In genomic region chr20:63124092-63124781, GRCh38 we compare ENCODE assay signal across 13 cellular contexts.
DNase-seq lines count a peak whose midpoint lies in the region; ATAC-seq and TF ChIP-seq lines count a peak whose summit lies in the region.
"Had no signal": no experiment of that assay in that cellular context is flagged by ENCODE, and none has a peak within 500 bp of the region (broad histone marks: within the 10 kb centered on the region; RNA-seq: fewer than 3 reads in every experiment).

No MANE protein-coding gene starts in this region.

- H3K9me3 Mint-ChIP-seq in endodermal cell = no peaks in the 10 kb centered on the region
- H3K9me3 Mint-ChIP-seq: activated B cell treated with CpG ODN at 0.5 μM for 24 hours; central memory CD8-positive, alpha-beta T cell had no signal

- H3K27me3 Mint-ChIP-seq in endodermal cell (ENCODE audit: insufficient read depth) = no peaks in the 10 kb centered on the region

- no peak overlapping the region for H3K27ac Mint-ChIP-seq in endodermal cell
- H3K27ac Mint-ChIP-seq: activated B cell treated with CpG ODN at 0.5 μM for 24 hours had no signal

- H3K4me1 Mint-ChIP-seq in endodermal cell = no peaks in the 10 kb centered on the region
- H3K4me1 Mint-ChIP-seq: activated B cell treated with CpG ODN at 0.5 μM for 24 hours; central memory CD8-positive, alpha-beta T cell had no signal

- H3K27me3 ChIP-seq in endodermal cell (ENCODE audit: control insufficient read depth, insufficient read depth, low read length, poor library complexity, severe bottlenecking) (peaks cover under 1% of the 10 kb centered on the region), osteoblast (ENCODE audit: insufficient read depth, low read length) (peaks cover 12% of the 10 kb centered on the region)

- H3K79me2 ChIP-seq in osteoblast (ENCODE audit: insufficient read depth, low read length) = no peaks in the 10 kb centered on the region
- H3K79me2 ChIP-seq: parathyroid adenoma had no signal

- H3K36me3 ChIP-seq in endodermal cell (ENCODE audit: control insufficient read depth, insufficient read depth, low read length) = no peaks in the 10 kb centered on the region
- H3K36me3 ChIP-seq in osteoblast (ENCODE audit: insufficient read depth, low read length) = no peaks in the 10 kb centered on the region
- H3K36me3 ChIP-seq: stomach had no signal

- H3K9ac ChIP-seq in endodermal cell (ENCODE audit: extremely low read depth, low read length, poor library complexity, severe bottlenecking) = no peak overlapping the region
- H3K9ac ChIP-seq: parathyroid adenoma had no signal

- TF ChIP-seq CTCF in endodermal cell (conservative IDR thresholded peaks at IDR 0.05) (no peak), osteoblast (IDR thresholded peaks at IDR 0.05; ENCODE audit: extremely low read depth, low read depth, low read length) (no peak)

- H3K9me3 ChIP-seq in endodermal cell (ENCODE audit: control insufficient read depth, low read length) (no peaks in the 10 kb centered on the region), osteoblast (ENCODE audit: low read depth, low read length) (no peaks in the 10 kb centered on the region)

- no peak overlapping the region for H2AFZ ChIP-seq in osteoblast (ENCODE audit: low read length)
- H2AFZ ChIP-seq: parathyroid adenoma had no signal

- no peak for ATAC-seq in HG02763 (IDR thresholded peaks at IDR 0.05; ENCODE audit: unreplicated experiment)

- no peaks in the 10 kb centered on the region for H3K4me1 ChIP-seq in endodermal cell (ENCODE audit: control insufficient read depth, insufficient read depth, low read length)
- no peaks in the 10 kb centered on the region for H3K4me1 ChIP-seq in osteoblast (ENCODE audit: insufficient read depth, low read length)
- H3K4me1 ChIP-seq: parathyroid adenoma, stomach had no signal

- no peaks in the 10 kb centered on the region for H3K36me3 Mint-ChIP-seq in endodermal cell (ENCODE audit: low read depth)

- H3K27ac ChIP-seq in endodermal cell (ENCODE audit: low read depth, low read length) (no peak overlapping the region), osteoblast (ENCODE audit: low read depth, low read length) (no peak overlapping the region)
- H3K27ac ChIP-seq: parathyroid adenoma, stomach had no signal

- WGBS in endodermal cell (ENCODE audit: insufficient coverage in 1 of 2, insufficient read length in 1 of 2), 2 experiments = 79 to 91% methylated on average over 2 to 19 of the region's 19 CpGs

- no peaks in the 10 kb centered on the region for H4K20me1 ChIP-seq in osteoblast (ENCODE audit: insufficient read depth, low read length)

- no peak overlapping the region for H3K4me3 Mint-ChIP-seq in endodermal cell
- H3K4me3 Mint-ChIP-seq: activated B cell treated with CpG ODN at 0.5 μM for 24 hours; central memory CD8-positive, alpha-beta T cell had no signal

- no peak overlapping the region for H3K4me2 ChIP-seq in osteoblast (ENCODE audit: insufficient read depth, low read length)

- DNase-seq in ELR (ENCODE audit: low read depth) = peak; percentile 68
- peak; percentile 7 for DNase-seq in HS-27A (ENCODE audit: low read depth)
- peak; percentile 35 for DNase-seq in endodermal cell
- peak; percentile 96 for DNase-seq in osteoblast (ENCODE audit: insufficient read length, low spot score, missing footprints)
- DNase-seq in activated CD4-positive, alpha-beta T cell treated with anti-CD3 and anti-CD28 coated beads for 48 hours = no peak
- DNase-seq in ecto neural progenitor cell (ENCODE audit: low spot score) = no peak
- DNase-seq: activated B cell treated with CpG ODN at 0.5 μM for 24 hours; activated CD8-positive, alpha-beta memory T cell treated with anti-CD3 and anti-CD28 coated beads, Interleukin-2, amount 50 U/mL, for 48 hours; NCI-H446 treated with DMSO at 0.1 percent for 48 hours; stomach had no signal

- H3K4me3 ChIP-seq in endodermal cell (ENCODE audit: low read length) (no peak overlapping the region), osteoblast (ENCODE audit: insufficient read depth, low read length) (no peak overlapping the region)
- H3K4me3 ChIP-seq: stomach had no signal

Comparison
In these comparisons a context has a peak if more than half of its experiments do, and no peak if none do; other contexts are left out.
1. DNase-seq: peak in ELR (single experiment), HS-27A (single experiment), endodermal cell (single experiment) and osteoblast (single experiment); none in activated CD4-positive, alpha-beta T cell treated with anti-CD3 and anti-CD28 coated beads for 48 hours (single experiment) and ecto neural progenitor cell (single experiment).